ENCODE assay signal across 26 cellular contexts in the genomic region with DNA sequence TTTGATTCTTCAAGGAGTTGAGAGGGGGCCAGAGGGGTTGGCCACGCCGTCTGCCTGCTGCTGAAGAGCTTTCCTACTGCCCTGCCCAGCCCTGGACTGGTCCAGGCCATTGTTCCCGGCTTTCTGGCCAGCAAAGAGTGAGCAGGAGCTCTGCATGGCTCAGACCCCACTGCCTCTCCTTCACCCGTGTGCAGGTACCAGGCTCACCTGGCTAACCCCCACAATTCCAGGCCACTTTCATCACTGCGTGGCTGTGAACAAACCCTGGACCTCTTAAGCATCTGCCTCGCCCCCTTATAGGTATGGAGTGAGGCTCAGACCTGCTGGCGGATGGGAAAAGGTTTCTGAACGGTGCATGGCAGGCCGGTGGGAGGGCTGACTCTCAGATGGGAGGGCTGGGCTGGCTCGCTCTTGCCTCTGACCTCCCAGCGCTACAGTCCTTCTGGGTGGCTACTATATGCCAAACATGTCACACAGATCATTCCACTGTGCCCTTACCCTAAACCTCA. TPM values are rescaled to one million over a fixed set of nuclear protein-coding genes. Genes with fewer than 3 reads are reported as not detected.
DNase-seq lines count a peak whose midpoint lies in the region; ATAC-seq and TF ChIP-seq lines count a peak whose summit lies in the region.
"Had no signal": no experiment of that assay in that cellular context is flagged by ENCODE, and none has a peak within 500 bp of the region (broad histone marks: within the 10 kb centered on the region; RNA-seq: fewer than 3 reads in every experiment).

No MANE protein-coding gene starts in this region.

- no peaks in the 10 kb centered on the region for H3K27me3 Mint-ChIP-seq in natural killer cell treated with Interleukin-12 subunit alpha and Interleukin-12 subunit beta and Interleukin-15 and Interleukin-18, amount 100 ng/mL, for 72 hours
- H3K27me3 Mint-ChIP-seq in natural killer cell (ENCODE audit: low read depth in 2 of 2) (no peaks in the 10 kb centered on the region), glutamatergic neuron (ENCODE audit: unreplicated experiment) (no peaks in the 10 kb centered on the region)

- intact Hi-C loops in natural killer cell (cut with micrococcal nuclease), result no loop called here
- intact Hi-C loops in sigmoid colon (cut with DNase I), result no loop called here

- H3K9me3 Mint-ChIP-seq in natural killer cell treated with Interleukin-12 subunit alpha and Interleukin-12 subunit beta and Interleukin-15 and Interleukin-18, amount 100 ng/mL, for 72 hours, result no peaks in the 10 kb centered on the region
- H3K9me3 Mint-ChIP-seq in natural killer cell, result no peaks in the 10 kb centered on the region
- peaks cover 6% of the 10 kb centered on the region for H3K9me3 Mint-ChIP-seq in glutamatergic neuron (ENCODE audit: unreplicated experiment)
- H3K9me3 Mint-ChIP-seq: CD8-positive, alpha-beta T cell; H9; HFFc6 had no signal

- TF ChIP-seq CTCF in natural killer cell (IDR thresholded peaks at IDR 0.05) (no peak), glutamatergic neuron (IDR thresholded peaks at IDR 0.05; ENCODE audit: partially characterized antibody, unreplicated experiment) (no peak), sigmoid colon (IDR thresholded peaks at IDR 0.05) (no peak)

- H3K9me3 ChIP-seq in sigmoid colon, result no peaks in the 10 kb centered on the region
- H3K9me3 ChIP-seq: BLaER1 treated with 17β-estradiol and CSF1 and Interleukin-3, amounts not matched to agents 10 nM and 100 nM had no signal

- no peak for ATAC-seq in natural killer cell treated with Interleukin-12 subunit alpha and Interleukin-12 subunit beta and Interleukin-15 and Interleukin-18, amount 100 ng/mL, for 72 hours
- ATAC-seq in natural killer cell (no peak), GM19023 (IDR thresholded peaks at IDR 0.05; ENCODE audit: unreplicated experiment) (no peak)
- ATAC-seq: CD8-positive, alpha-beta T cell had no signal

- TF ChIP-seq POLR2A in sigmoid colon (IDR thresholded peaks at IDR 0.05), result no peak

- no peak overlapping the region for H3K27ac ChIP-seq in sigmoid colon
- H3K27ac ChIP-seq: BLaER1 treated with 17β-estradiol and CSF1 and Interleukin-3, amounts not matched to agents 10 nM and 100 nM had no signal

- no peak overlapping the region for H3K4me3 ChIP-seq in sigmoid colon
- H3K4me3 ChIP-seq: BLaER1 treated with 17β-estradiol and CSF1 and Interleukin-3, amounts not matched to agents 10 nM and 100 nM had no signal

- no peaks in the 10 kb centered on the region for H3K36me3 Mint-ChIP-seq in natural killer cell treated with Interleukin-12 subunit alpha and Interleukin-12 subunit beta and Interleukin-15 and Interleukin-18, amount 100 ng/mL, for 72 hours
- H3K36me3 Mint-ChIP-seq in natural killer cell, result peaks cover 5% of the 10 kb centered on the region
- H3K36me3 Mint-ChIP-seq in glutamatergic neuron (ENCODE audit: unreplicated experiment), result peaks cover 4% of the 10 kb centered on the region

- no peak overlapping the region for H3K4me3 Mint-ChIP-seq in natural killer cell treated with Interleukin-12 subunit alpha and Interleukin-12 subunit beta and Interleukin-15 and Interleukin-18, amount 100 ng/mL, for 72 hours
- no peak overlapping the region for H3K4me3 Mint-ChIP-seq in natural killer cell
- H3K4me3 Mint-ChIP-seq in glutamatergic neuron (ENCODE audit: unreplicated experiment), result no peak overlapping the region
- H3K4me3 Mint-ChIP-seq: CD8-positive, alpha-beta T cell; HFFc6 had no signal

- no peak overlapping the region for H3K27ac Mint-ChIP-seq in natural killer cell treated with Interleukin-12 subunit alpha and Interleukin-12 subunit beta and Interleukin-15 and Interleukin-18, amount 100 ng/mL, for 72 hours
- no peak overlapping the region for H3K27ac Mint-ChIP-seq in natural killer cell
- H3K27ac Mint-ChIP-seq in glutamatergic neuron (ENCODE audit: unreplicated experiment), result no peak overlapping the region
- H3K27ac Mint-ChIP-seq: HFFc6 had no signal

- peaks cover 0 to 14% (median 3%) of the 10 kb centered on the region in 4 donors for H3K4me1 ChIP-seq in sigmoid colon

- no peak for TF ChIP-seq EP300 in sigmoid colon (IDR thresholded peaks at IDR 0.05)

- H3K4me1 Mint-ChIP-seq in natural killer cell treated with Interleukin-12 subunit alpha and Interleukin-12 subunit beta and Interleukin-15 and Interleukin-18, amount 100 ng/mL, for 72 hours (ENCODE audit: low read depth in 2 of 2), result peaks cover 7 to 19% of the 10 kb centered on the region in 2 donors
- H3K4me1 Mint-ChIP-seq in natural killer cell, result peaks cover 7 to 30% of the 10 kb centered on the region in 2 donors
- H3K4me1 Mint-ChIP-seq in glutamatergic neuron (ENCODE audit: low read depth, unreplicated experiment), result peaks cover 3% of the 10 kb centered on the region

- peak; percentile 20 for DNase-seq in natural killer cell treated with Interleukin-12 subunit alpha and Interleukin-12 subunit beta and Interleukin-15 and Interleukin-18, amount 100 ng/mL, for 72 hours (ENCODE audit: low spot score)
- DNase-seq in natural killer cell, result no peak
- DNase-seq in glutamatergic neuron, result peak; percentile 10
- peak; percentile 61 for DNase-seq in sigmoid colon
- no peak for DNase-seq in H4 (ENCODE audit: low spot score)
- DNase-seq in midbrain (lab: John Stamatoyannopoulos, UW), result no peak
- DNase-seq in ureter (ENCODE audit: low spot score), result no peak
- DNase-seq: 8988T; Calu3; CD8-positive, alpha-beta T cell; DMS153; H9; HFFc6; Karpas-422; NCI-H1694; NCI-H2081 treated with DMSO at 0.1 percent for 48 hours; NCI-H2171 treated with DMSO at 0.1 percent for 48 hours; NCI-H446; NCI-H526; OCI-M1; Right ventricle myocardium superior had no signal

- WGBS in sigmoid colon, 2 donors, result 86 to 87% methylated on average over 11 of the region's 11 CpGs

- H3K36me3 ChIP-seq in sigmoid colon, result peaks cover 7 to 27% (median 14%) of the 10 kb centered on the region in 4 donors

- no peaks in the 10 kb centered on the region for H3K27me3 ChIP-seq in sigmoid colon
- H3K27me3 ChIP-seq: BLaER1 treated with 17β-estradiol and CSF1 and Interleukin-3, amounts not matched to agents 10 nM and 100 nM had no signal

RNA-seq across cellular contexts. Expression of gene ZNF319, which starts 8.9 kb away (rescaled TPM):
- total RNA-seq in natural killer cell treated with Interleukin-12 subunit alpha and Interleukin-12 subunit beta and Interleukin-15 and Interleukin-18, amount 100 ng/mL, for 72 hours, result 10 to 100 TPM in 1 of 2 donors, 1 to 10 TPM in 1; 9.6 to 10.7 TPM
- total RNA-seq in natural killer cell (10 to 100 TPM; 15.9 to 31.3 (median 29.3) TPM), glutamatergic neuron (ENCODE audit: unreplicated experiment) (13.9 TPM), sigmoid colon (1 to 10 TPM; 4.1 to 5.7 (median 4.9) TPM), ureter (24.7 TPM)
- polyA plus RNA-seq in sigmoid colon, result 1 to 10 TPM; 1.2 to 5.7 (median 1.2) TPM
- 1.1 and 1.5 TPM in 2 replicates for total RNA-seq in H4 (2014; rRNA removed; shearing (Covaris generic))

RNA-seq across cellular contexts. Expression of gene USB1, which starts 9.6 kb away (rescaled TPM):
- 100 to 1,000 TPM in 1 of 2 donors, 10 to 100 TPM in 1; 74.3 to 124 TPM for total RNA-seq in natural killer cell treated with Interleukin-12 subunit alpha and Interleukin-12 subunit beta and Interleukin-15 and Interleukin-18, amount 100 ng/mL, for 72 hours
- 10 to 100 TPM; 64.7 to 86.0 (median 84.8) TPM for total RNA-seq in natural killer cell
- 107 TPM for total RNA-seq in glutamatergic neuron (ENCODE audit: unreplicated experiment)
- 10 to 100 TPM; 19.9 to 44.9 (median 34.9) TPM for total RNA-seq in sigmoid colon
- polyA plus RNA-seq in sigmoid colon, result 10 to 100 TPM; 31.1 to 39.1 (median 36.6) TPM
- 28.6 and 30.5 TPM in 2 replicates for total RNA-seq in H4 (2014; rRNA removed; shearing (Covaris generic))
- 50.5 TPM for total RNA-seq in ureter

RNA-seq across cellular contexts. Expression of gene CNGB1, which starts 20.7 kb away (rescaled TPM):
- total RNA-seq in natural killer cell treated with Interleukin-12 subunit alpha and Interleukin-12 subunit beta and Interleukin-15 and Interleukin-18, amount 100 ng/mL, for 72 hours, result not detected
- total RNA-seq in natural killer cell, result not detected
- total RNA-seq in glutamatergic neuron (ENCODE audit: unreplicated experiment), result 0.91 TPM
- total RNA-seq in sigmoid colon, result 10 to 100 TPM in 1 of 4 donors, 1 to 10 TPM in 1, under 1 TPM in 1, not detected in 1; 0.71 to 13.0 (median 2.0) TPM
- polyA plus RNA-seq in sigmoid colon, result under 1 TPM in 1 of 3 donors, not detected in 2; 0.70 TPM
- 0.06 TPM in 1 of 2 replicates, not detected in the other for total RNA-seq in H4 (2014; rRNA removed; shearing (Covaris generic))
- total RNA-seq in ureter, result 1.5 TPM
- total RNA-seq: CD8-positive, alpha-beta T cell; G401; H9; M059J; Right ventricle myocardium superior; SK-MEL-5 had no signal

RNA-seq across cellular contexts. Expression of gene MMP15, which starts 33.9 kb away (rescaled TPM):
- under 1 TPM in 1 of 2 donors, not detected in 1; 0.31 TPM for total RNA-seq in natural killer cell treated with Interleukin-12 subunit alpha and Interleukin-12 subunit beta and Interleukin-15 and Interleukin-18, amount 100 ng/mL, for 72 hours
- under 1 TPM; 0.23 to 0.27 (median 0.24) TPM for total RNA-seq in natural killer cell
- 69.9 TPM for total RNA-seq in glutamatergic neuron (ENCODE audit: unreplicated experiment)
- 10 to 100 TPM in 1 of 4 donors, 1 to 10 TPM in 3; 2.3 to 10.5 (median 5.1) TPM for total RNA-seq in sigmoid colon
- polyA plus RNA-seq in sigmoid colon, result 10 to 100 TPM; 10.8 to 54.0 (median 13.4) TPM
- 1.6 and 2.0 TPM in 2 replicates for total RNA-seq in H4 (2014; rRNA removed; shearing (Covaris generic))
- total RNA-seq in ureter, result 15.4 TPM

Comparison
In these comparisons a context has a peak if more than half of its experiments do, and no peak if none do; other contexts are left out.
1. DNase-seq: peak in natural killer cell treated with Interleukin-12 subunit alpha and Interleukin-12 subunit beta and Interleukin-15 and Interleukin-18, amount 100 ng/mL, for 72 hours (single experiment), glutamatergic neuron (single experiment) and sigmoid colon (single experiment); none in natural killer cell (single experiment), H4 (single experiment), midbrain (single experiment) and ureter (single experiment).